1 cellular context compared by ENCODE assay signal in genomic region chr1:161074676-161075368, GRCh38.
TF ChIP-seq lines count a peak whose summit lies in the region.

No MANE protein-coding gene starts in this region.

TF ChIP-seq in HEK293, 187 proteins besides CTCF, POLR2A, EP300 and RAD21 (continued from another document):
- TF ChIP-seq, protein P1, sequence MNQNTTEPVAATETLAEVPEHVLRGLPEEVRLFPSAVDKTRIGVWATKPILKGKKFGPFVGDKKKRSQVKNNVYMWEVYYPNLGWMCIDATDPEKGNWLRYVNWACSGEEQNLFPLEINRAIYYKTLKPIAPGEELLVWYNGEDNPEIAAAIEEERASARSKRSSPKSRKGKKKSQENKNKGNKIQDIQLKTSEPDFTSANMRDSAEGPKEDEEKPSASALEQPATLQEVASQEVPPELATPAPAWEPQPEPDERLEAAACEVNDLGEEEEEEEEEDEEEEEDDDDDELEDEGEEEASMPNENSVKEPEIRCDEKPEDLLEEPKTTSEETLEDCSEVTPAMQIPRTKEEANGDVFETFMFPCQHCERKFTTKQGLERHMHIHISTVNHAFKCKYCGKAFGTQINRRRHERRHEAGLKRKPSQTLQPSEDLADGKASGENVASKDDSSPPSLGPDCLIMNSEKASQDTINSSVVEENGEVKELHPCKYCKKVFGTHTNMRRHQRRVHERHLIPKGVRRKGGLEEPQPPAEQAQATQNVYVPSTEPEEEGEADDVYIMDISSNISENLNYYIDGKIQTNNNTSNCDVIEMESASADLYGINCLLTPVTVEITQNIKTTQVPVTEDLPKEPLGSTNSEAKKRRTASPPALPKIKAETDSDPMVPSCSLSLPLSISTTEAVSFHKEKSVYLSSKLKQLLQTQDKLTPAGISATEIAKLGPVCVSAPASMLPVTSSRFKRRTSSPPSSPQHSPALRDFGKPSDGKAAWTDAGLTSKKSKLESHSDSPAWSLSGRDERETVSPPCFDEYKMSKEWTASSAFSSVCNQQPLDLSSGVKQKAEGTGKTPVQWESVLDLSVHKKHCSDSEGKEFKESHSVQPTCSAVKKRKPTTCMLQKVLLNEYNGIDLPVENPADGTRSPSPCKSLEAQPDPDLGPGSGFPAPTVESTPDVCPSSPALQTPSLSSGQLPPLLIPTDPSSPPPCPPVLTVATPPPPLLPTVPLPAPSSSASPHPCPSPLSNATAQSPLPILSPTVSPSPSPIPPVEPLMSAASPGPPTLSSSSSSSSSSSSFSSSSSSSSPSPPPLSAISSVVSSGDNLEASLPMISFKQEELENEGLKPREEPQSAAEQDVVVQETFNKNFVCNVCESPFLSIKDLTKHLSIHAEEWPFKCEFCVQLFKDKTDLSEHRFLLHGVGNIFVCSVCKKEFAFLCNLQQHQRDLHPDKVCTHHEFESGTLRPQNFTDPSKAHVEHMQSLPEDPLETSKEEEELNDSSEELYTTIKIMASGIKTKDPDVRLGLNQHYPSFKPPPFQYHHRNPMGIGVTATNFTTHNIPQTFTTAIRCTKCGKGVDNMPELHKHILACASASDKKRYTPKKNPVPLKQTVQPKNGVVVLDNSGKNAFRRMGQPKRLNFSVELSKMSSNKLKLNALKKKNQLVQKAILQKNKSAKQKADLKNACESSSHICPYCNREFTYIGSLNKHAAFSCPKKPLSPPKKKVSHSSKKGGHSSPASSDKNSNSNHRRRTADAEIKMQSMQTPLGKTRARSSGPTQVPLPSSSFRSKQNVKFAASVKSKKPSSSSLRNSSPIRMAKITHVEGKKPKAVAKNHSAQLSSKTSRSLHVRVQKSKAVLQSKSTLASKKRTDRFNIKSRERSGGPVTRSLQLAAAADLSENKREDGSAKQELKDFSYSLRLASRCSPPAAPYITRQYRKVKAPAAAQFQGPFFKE (tag by site-specific recombination; IDR thresholded peaks at IDR 0.05; ENCODE audit: borderline replicate concordance): peak; percentile 88; the same call in 1 of the 2 replicates
- TF ChIP-seq ZNF777 (tag by site-specific recombination; IDR thresholded peaks at IDR 0.05; ENCODE audit: borderline replicate concordance) (no peak), TCF7L2 (IDR thresholded peaks at IDR 0.05; ENCODE audit: borderline replicate concordance, low read depth, low read length) (no peak), SALL2 (tag by site-specific recombination; IDR thresholded peaks at IDR 0.05; ENCODE audit: borderline replicate concordance) (0 out of 2 replicates have a peak, but pooled peaks have one; percentile 64), ZNF561 (tag by site-specific recombination; IDR thresholded peaks at IDR 0.05; ENCODE audit: borderline replicate concordance) (no peak), ZNF792 (tag by site-specific recombination; IDR thresholded peaks at IDR 0.05) (no peak), ZNF433 (tag by site-specific recombination; IDR thresholded peaks at IDR 0.05; ENCODE audit: low read depth) (no peak), KLF16 (tag by site-specific recombination; IDR thresholded peaks at IDR 0.05) (no peak), ZNF544 (tag by site-specific recombination; IDR thresholded peaks at IDR 0.05) (no peak), ZNF302 (tag by site-specific recombination; IDR thresholded peaks at IDR 0.05; ENCODE audit: low read depth) (no peak), YY1 (tag by site-specific recombination; IDR thresholded peaks at IDR 0.05) (no peak), ZNF140 (tag by site-specific recombination; IDR thresholded peaks at IDR 0.05) (no peak), ZNF23 (tag by site-specific recombination; IDR thresholded peaks at IDR 0.05; ENCODE audit: borderline replicate concordance) (no peak), PRDM10 (tag by site-specific recombination; IDR thresholded peaks at IDR 0.05) (peak; percentile 62), ZNF596 (tag by site-specific recombination; IDR thresholded peaks at IDR 0.05) (no peak), ZNF24 (tag by site-specific recombination; IDR thresholded peaks at IDR 0.05) (no peak), ATF2 (tag by site-specific recombination; IDR thresholded peaks at IDR 0.05; ENCODE audit: low read depth) (peak; percentile 92), ZNF221 (tag by site-specific recombination; IDR thresholded peaks at IDR 0.05; ENCODE audit: borderline replicate concordance) (no peak), ZNF488 (tag by site-specific recombination; IDR thresholded peaks at IDR 0.05) (no peak), ZNF449 (tag by site-specific recombination; IDR thresholded peaks at IDR 0.05) (no peak), BCL11A (tag by site-specific recombination; IDR thresholded peaks at IDR 0.05; ENCODE audit: low read depth) (no peak), ZNF624 (tag by site-specific recombination; IDR thresholded peaks at IDR 0.05) (no peak), ZNF571 (tag by site-specific recombination; IDR thresholded peaks at IDR 0.05) (0 out of 2 replicates have a peak, but pooled peaks have one; percentile 34)
- TF ChIP-seq, protein P2, sequence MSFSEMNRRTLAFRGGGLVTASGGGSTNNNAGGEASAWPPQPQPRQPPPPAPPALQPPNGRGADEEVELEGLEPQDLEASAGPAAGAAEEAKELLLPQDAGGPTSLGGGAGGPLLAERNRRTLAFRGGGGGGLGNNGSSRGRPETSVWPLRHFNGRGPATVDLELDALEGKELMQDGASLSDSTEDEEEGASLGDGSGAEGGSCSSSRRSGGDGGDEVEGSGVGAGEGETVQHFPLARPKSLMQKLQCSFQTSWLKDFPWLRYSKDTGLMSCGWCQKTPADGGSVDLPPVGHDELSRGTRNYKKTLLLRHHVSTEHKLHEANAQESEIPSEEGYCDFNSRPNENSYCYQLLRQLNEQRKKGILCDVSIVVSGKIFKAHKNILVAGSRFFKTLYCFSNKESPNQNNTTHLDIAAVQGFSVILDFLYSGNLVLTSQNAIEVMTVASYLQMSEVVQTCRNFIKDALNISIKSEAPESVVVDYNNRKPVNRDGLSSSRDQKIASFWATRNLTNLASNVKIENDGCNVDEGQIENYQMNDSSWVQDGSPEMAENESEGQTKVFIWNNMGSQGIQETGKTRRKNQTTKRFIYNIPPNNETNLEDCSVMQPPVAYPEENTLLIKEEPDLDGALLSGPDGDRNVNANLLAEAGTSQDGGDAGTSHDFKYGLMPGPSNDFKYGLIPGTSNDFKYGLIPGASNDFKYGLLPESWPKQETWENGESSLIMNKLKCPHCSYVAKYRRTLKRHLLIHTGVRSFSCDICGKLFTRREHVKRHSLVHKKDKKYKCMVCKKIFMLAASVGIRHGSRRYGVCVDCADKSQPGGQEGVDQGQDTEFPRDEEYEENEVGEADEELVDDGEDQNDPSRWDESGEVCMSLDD (tag by site-specific recombination; IDR thresholded peaks at IDR 0.05): no peak
TF ChIP-seq in HEK293: peak in this region for 27.
